In the genomic region with DNA sequence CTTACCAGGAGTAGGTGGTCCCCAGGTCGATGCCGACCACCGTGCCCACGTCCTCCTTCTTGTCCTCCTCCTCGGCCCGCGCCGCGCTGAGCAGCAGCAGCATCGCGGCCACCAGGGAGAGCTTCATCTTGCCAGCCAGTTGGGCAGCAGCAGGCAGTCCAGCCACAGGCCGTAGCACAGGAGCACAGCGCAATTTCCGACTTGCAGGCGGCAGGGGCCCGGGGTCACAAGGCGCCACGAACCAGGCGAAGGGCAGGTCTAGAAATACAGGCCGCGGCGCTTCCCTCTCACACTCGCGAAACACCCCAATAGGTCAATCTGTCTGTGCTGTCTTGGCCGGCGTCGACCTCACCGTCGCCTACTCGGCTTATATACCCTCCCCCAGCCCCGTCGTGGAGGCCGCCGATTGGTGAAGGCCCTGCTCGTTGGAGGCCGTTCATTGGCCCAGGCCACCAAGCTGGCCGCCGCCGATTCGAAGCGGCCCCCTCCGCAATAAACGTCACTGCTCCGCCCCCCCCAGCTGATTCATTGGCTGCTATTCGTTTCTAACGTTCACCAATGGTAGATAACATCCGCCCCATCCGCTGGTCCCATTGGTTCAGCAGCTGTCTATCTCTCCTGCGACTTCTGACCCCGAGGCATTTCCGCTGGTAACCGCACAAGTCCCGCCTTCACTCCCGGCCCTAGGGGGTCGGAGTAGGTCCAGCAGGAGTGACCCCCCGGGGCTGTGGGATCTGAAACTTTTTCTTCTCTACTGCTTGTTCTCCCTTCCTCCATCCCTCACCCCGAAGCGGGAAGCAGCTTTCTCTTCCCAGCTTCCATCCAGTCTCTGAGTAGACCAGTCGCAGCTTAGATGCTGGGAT, we compare ENCODE assay signal across 8 cellular contexts. TPM values are rescaled to one million over a fixed set of nuclear protein-coding genes. Genes with fewer than 3 reads are reported as not detected.
A peak's percentile ranks its signal among the peaks of the same experiment; 100 is the strongest.
DNase-seq lines count a peak whose midpoint lies in the region; ATAC-seq and TF ChIP-seq lines count a peak whose summit lies in the region.

A gene (minus strand): TSS at position 344 of the 863 bp plus-strand sequence. CDS start 217 bp downstream, at position 127.

- no peak; the same call in 1 of the 2 replicates for TF ChIP-seq CTCF in SK-N-SH (IDR thresholded peaks at IDR 0.05)

- H3K27me3 ChIP-seq in SK-N-SH (ENCODE audit: insufficient read depth) = no peaks in the 10 kb centered on the region

- peaks cover 20 to 36% of the 10 kb centered on the region in 2 experiments for H3K4me1 ChIP-seq in SK-N-SH (ENCODE audit: control insufficient read depth in 1 of 2, insufficient read depth in 2 of 2, low read depth in 1 of 2, low read length in 1 of 2)

- WGBS in SK-N-SH (ENCODE audit: low lambda C conversion rate) = 2% methylated on average over 26 of the region's 59 CpGs

- H4K20me1 ChIP-seq in SK-N-SH (ENCODE audit: insufficient read depth) = peaks cover 47% of the 10 kb centered on the region

- peaks cover 44% of the 10 kb centered on the region for H3F3A ChIP-seq in SK-N-SH (replicated peaks; ENCODE audit: insufficient read depth)

- H3K36me3 ChIP-seq in SK-N-SH (replicated peaks in 1 of 2; ENCODE audit: control insufficient read depth in 1 of 2, insufficient read depth in 2 of 2, low read length in 1 of 2) = peaks cover 33 to 42% of the 10 kb centered on the region in 2 experiments

- peak within 1 kb of the TSS; percentile 81 for H3K4me3 ChIP-seq in GM08714 (ENCODE audit: low read length)
- peak within 1 kb of the TSS; percentile 83 to 100 for H3K4me3 ChIP-seq in SK-N-SH (ENCODE audit: low read depth in 2 of 2, low read length in 1 of 2)

- peak; percentile 93 for ATAC-seq in HG02571 (IDR thresholded peaks at IDR 0.05; ENCODE audit: unreplicated experiment)

- peak within 1 kb of the TSS; percentile 93 for H3K4me2 ChIP-seq in SK-N-SH

- peak within 1 kb of the TSS; percentile 98 for H3K9ac ChIP-seq in SK-N-SH

- peak; percentile 97 for DNase-seq in NCI-H1048 (lab: John Stamatoyannopoulos, UW)
- peak; percentile 97 for DNase-seq in SK-N-SH
- peak; percentile 100 for DNase-seq in activated naive CD4-positive, alpha-beta T cell treated with anti-CD3 and anti-CD28 coated beads, Interleukin-2, amount 50 U/mL, for 16 hours
- peak; percentile 99 for DNase-seq in germinal center (ENCODE audit: low spot score)
- DNase-seq in non-pigmented ciliary epithelial cell (ENCODE audit: low read depth) = peak; percentile 98
- peak; percentile 100 for DNase-seq in superior temporal gyrus (ENCODE audit: extremely low spot score)

- no peaks in the 10 kb centered on the region for H3K9me3 ChIP-seq in SK-N-SH

- H3K79me2 ChIP-seq in SK-N-SH (ENCODE audit: insufficient read depth) = peaks cover 59% of the 10 kb centered on the region

- no peak for TF ChIP-seq RAD21 in SK-N-SH (IDR thresholded peaks at IDR 0.05; ENCODE audit: low read length)

- POLR2A ChIA-PET in SK-N-SH (lab: Yijun Ruan, JAX) = interaction anchor here (0.5 to 2.7 kb wide), 27 partner anchors 8 to 1308 kb away, joined by 3 to 35 read pairs (median 3); a partner anchor contains a TSS

- H3K9me2 ChIP-seq in SK-N-SH = no peaks in the 10 kb centered on the region

- H2AFZ ChIP-seq in SK-N-SH (ENCODE audit: low read depth) = no peak within 1 kb of the TSS

- peak within 1 kb of the TSS; percentile 90 to 94 for H3K27ac ChIP-seq in SK-N-SH (ENCODE audit: low read depth in 2 of 2, low read length in 1 of 2)

- CTCF ChIA-PET in SK-N-SH (lab: Yijun Ruan, JAX) = interaction anchor here (0.7 to 1.2 kb wide), 3 partner anchors 20 to 312 kb away, joined by 3 to 6 read pairs (median 3); a partner anchor contains a TSS

- TF ChIP-seq EP300 in SK-N-SH (IDR thresholded peaks at IDR 0.05; ENCODE audit: borderline replicate concordance in 1 of 2, low read depth in 1 of 2, low read length in 1 of 2) = peak in 1 of 2 experiments; percentile 18; a peak in 1 of 4 replicates

TF ChIP-seq in SK-N-SH, 30 proteins besides CTCF, POLR2A, EP300 and RAD21 (continues in another document):
- TF ChIP-seq, protein P1, sequence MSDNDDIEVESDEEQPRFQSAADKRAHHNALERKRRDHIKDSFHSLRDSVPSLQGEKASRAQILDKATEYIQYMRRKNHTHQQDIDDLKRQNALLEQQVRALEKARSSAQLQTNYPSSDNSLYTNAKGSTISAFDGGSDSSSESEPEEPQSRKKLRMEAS (IDR thresholded peaks at IDR 0.05; ENCODE audit: low read depth) = 0 out of 2 replicates have a peak, but pooled peaks have one; percentile 13
- peak; percentile 93 for TF ChIP-seq TAF1 (IDR thresholded peaks at IDR 0.05; ENCODE audit: borderline replicate concordance, low read depth, low read length)
- no peak for TF ChIP-seq JUND (IDR thresholded peaks at IDR 0.05)
- TF ChIP-seq MEF2A (IDR thresholded peaks at IDR 0.05; ENCODE audit: borderline replicate concordance, low read depth) = no peak
- no peak for TF ChIP-seq TCF12 (IDR thresholded peaks at IDR 0.05)
- TF ChIP-seq GATA2 (CRISPR knock-in tag; IDR thresholded peaks at IDR 0.05) = no peak
- no peak for TF ChIP-seq FOXJ3 (CRISPR knock-in tag; IDR thresholded peaks at IDR 0.05)
- TF ChIP-seq, protein P2, sequence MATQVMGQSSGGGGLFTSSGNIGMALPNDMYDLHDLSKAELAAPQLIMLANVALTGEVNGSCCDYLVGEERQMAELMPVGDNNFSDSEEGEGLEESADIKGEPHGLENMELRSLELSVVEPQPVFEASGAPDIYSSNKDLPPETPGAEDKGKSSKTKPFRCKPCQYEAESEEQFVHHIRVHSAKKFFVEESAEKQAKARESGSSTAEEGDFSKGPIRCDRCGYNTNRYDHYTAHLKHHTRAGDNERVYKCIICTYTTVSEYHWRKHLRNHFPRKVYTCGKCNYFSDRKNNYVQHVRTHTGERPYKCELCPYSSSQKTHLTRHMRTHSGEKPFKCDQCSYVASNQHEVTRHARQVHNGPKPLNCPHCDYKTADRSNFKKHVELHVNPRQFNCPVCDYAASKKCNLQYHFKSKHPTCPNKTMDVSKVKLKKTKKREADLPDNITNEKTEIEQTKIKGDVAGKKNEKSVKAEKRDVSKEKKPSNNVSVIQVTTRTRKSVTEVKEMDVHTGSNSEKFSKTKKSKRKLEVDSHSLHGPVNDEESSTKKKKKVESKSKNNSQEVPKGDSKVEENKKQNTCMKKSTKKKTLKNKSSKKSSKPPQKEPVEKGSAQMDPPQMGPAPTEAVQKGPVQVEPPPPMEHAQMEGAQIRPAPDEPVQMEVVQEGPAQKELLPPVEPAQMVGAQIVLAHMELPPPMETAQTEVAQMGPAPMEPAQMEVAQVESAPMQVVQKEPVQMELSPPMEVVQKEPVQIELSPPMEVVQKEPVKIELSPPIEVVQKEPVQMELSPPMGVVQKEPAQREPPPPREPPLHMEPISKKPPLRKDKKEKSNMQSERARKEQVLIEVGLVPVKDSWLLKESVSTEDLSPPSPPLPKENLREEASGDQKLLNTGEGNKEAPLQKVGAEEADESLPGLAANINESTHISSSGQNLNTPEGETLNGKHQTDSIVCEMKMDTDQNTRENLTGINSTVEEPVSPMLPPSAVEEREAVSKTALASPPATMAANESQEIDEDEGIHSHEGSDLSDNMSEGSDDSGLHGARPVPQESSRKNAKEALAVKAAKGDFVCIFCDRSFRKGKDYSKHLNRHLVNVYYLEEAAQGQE (IDR thresholded peaks at IDR 0.05; ENCODE audit: low read depth, low read length) = 0 out of 2 replicates have a peak, but pooled peaks have one; percentile 49
- no peak for TF ChIP-seq FOXM1 (IDR thresholded peaks at IDR 0.05; ENCODE audit: low read depth)
- no peak; the same call in 1 of the 2 replicates for TF ChIP-seq FOSL2 (IDR thresholded peaks at IDR 0.05; ENCODE audit: borderline replicate concordance, low read depth)
- no peak for TF ChIP-seq SMC3 (IDR thresholded peaks at IDR 0.05; ENCODE audit: low read depth, low read length)
- TF ChIP-seq, protein P3, sequence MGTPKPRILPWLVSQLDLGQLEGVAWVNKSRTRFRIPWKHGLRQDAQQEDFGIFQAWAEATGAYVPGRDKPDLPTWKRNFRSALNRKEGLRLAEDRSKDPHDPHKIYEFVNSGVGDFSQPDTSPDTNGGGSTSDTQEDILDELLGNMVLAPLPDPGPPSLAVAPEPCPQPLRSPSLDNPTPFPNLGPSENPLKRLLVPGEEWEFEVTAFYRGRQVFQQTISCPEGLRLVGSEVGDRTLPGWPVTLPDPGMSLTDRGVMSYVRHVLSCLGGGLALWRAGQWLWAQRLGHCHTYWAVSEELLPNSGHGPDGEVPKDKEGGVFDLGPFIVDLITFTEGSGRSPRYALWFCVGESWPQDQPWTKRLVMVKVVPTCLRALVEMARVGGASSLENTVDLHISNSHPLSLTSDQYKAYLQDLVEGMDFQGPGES (IDR thresholded peaks at IDR 0.05; ENCODE audit: low read depth, low read length) = peak; percentile 80; the same call in 1 of the 2 replicates
- peak; percentile 65; the same call in 1 of the 2 replicates for TF ChIP-seq RCOR1 (IDR thresholded peaks at IDR 0.05; ENCODE audit: low read length)
- TF ChIP-seq, protein P4, sequence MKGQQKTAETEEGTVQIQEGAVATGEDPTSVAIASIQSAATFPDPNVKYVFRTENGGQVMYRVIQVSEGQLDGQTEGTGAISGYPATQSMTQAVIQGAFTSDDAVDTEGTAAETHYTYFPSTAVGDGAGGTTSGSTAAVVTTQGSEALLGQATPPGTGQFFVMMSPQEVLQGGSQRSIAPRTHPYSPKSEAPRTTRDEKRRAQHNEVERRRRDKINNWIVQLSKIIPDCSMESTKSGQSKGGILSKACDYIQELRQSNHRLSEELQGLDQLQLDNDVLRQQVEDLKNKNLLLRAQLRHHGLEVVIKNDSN (IDR thresholded peaks at IDR 0.05; ENCODE audit: borderline replicate concordance, low read depth) = no peak
- peak; percentile 99 for TF ChIP-seq POLR2AphosphoS5 (IDR thresholded peaks at IDR 0.05; ENCODE audit: low read depth, low read length)
- TF ChIP-seq EZH2phosphoT487 (IDR thresholded peaks at IDR 0.05; ENCODE audit: borderline replicate concordance, low read depth) = no peak
- no peak for TF ChIP-seq NFIC (IDR thresholded peaks at IDR 0.05; ENCODE audit: borderline replicate concordance)
- TF ChIP-seq NRF1 (IDR thresholded peaks at IDR 0.05; ENCODE audit: low read depth, low read length) = no peak
- TF ChIP-seq TEAD4 (IDR thresholded peaks at IDR 0.05; ENCODE audit: borderline replicate concordance, insufficient read depth) = no peak
- TF ChIP-seq, protein P5, sequence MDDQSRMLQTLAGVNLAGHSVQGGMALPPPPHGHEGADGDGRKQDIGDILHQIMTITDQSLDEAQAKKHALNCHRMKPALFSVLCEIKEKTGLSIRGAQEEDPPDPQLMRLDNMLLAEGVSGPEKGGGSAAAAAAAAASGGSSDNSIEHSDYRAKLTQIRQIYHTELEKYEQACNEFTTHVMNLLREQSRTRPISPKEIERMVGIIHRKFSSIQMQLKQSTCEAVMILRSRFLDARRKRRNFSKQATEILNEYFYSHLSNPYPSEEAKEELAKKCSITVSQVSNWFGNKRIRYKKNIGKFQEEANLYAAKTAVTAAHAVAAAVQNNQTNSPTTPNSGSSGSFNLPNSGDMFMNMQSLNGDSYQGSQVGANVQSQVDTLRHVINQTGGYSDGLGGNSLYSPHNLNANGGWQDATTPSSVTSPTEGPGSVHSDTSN (IDR thresholded peaks at IDR 0.05) = peak; percentile 99

RNA-seq across cellular contexts. Expression of the gene that starts here (rescaled TPM):
- 226 and 239 TPM in 2 replicates for polyA plus RNA-seq in SK-N-SH (2012; rRNA removed)
- polyA plus RNA-seq in SK-N-SH (2012; cell fraction: cytosol; rRNA removed) = 226 and 239 TPM in 2 replicates
- 109 and 190 TPM in 2 replicates for polyA plus RNA-seq in SK-N-SH (2012; cell fraction: nucleus; rRNA removed)

Comparison
In these comparisons a context has a peak if more than half of its experiments do, and no peak if none do; other contexts are left out.
1. Peak in every context shown above with its lines: DNase-seq, ATAC-seq, H3K4me3 ChIP-seq and H3K27ac ChIP-seq.